In the genomic region with DNA sequence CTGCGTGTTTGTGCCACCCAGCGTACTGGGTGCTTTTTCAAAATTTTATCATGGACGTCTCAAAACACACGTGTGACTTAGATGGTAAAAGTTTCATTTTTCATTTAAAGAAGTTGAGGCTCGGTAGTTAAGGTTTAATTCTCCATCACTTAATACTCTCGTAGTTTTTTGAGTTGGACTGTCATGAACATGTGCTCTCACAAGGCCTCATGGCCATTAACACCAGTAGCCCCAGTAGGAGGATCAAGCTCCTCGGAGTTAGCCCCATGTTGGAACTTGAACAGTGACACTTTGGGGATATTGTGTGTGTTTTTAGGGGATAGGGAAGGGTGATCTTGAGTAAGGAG, we compare ENCODE assay signal across 8 cellular contexts. TPM values are rescaled to one million over a fixed set of nuclear protein-coding genes. Genes with fewer than 3 reads are reported as not detected.
A peak's percentile ranks its signal among the peaks of the same experiment; 100 is the strongest.
DNase-seq lines count a peak whose midpoint lies in the region; ATAC-seq and TF ChIP-seq lines count a peak whose summit lies in the region.

No MANE protein-coding gene starts in this region.

- H3K4me3 ChIP-seq in heart left ventricle (peak overlapping the region; percentile 56 to 89 (median 76)), astrocyte of the cerebellum (ENCODE audit: low read depth, low read length) (peak overlapping the region; percentile 79), urinary bladder (ENCODE audit: low read depth, low read length) (peak overlapping the region; percentile 54)

- no peaks in the 10 kb centered on the region for H3K36me3 ChIP-seq in heart left ventricle
- no peaks in the 10 kb centered on the region for H3K36me3 ChIP-seq in urinary bladder (ENCODE audit: insufficient read depth)

- no peaks in the 10 kb centered on the region for H3K27me3 ChIP-seq in heart left ventricle

- no peak for DNase-seq in heart left ventricle
- DNase-seq in Right ventricle myocardium inferior (ENCODE audit: missing footprints): no peak
- DNase-seq in astrocyte of the cerebellum (ENCODE audit: low read depth): no peak
- peak; percentile 30 for DNase-seq in medulla oblongata (ENCODE audit: extremely low spot score)
- DNase-seq in KG1 (lab: John Stamatoyannopoulos, UW): no peak
- no peak for DNase-seq in OCI-M2 (lab: John Stamatoyannopoulos, UW; ENCODE audit: unreplicated experiment)

- H3K27ac ChIP-seq in heart left ventricle: peak overlapping the region in 11 of 12 donors; percentile 60 to 92 (median 87)
- peak overlapping the region; percentile 86 for H3K27ac ChIP-seq in urinary bladder (ENCODE audit: low read depth)

- in situ Hi-C loops in astrocyte of the cerebellum (cut with HindIII; ENCODE audit: low sequenced_read_pairs): no loop called here

- H3K9me3 ChIP-seq in heart left ventricle: no peaks in the 10 kb centered on the region

- intact Hi-C loops in heart left ventricle (cut with DNase I): loop anchor here in 9 of 10 donors (1.0 to 5.0 kb wide), 4 partner anchors 33 to 87 kb away; no protein-coding TSS in a partner anchor
- intact Hi-C loops in Right ventricle myocardium inferior (cut with DNase I): loop anchor here (5.0 kb wide), 2 partner anchors 48 to 87 kb away; no protein-coding TSS in a partner anchor

- ATAC-seq in heart left ventricle: no peak
- ATAC-seq in Right ventricle myocardium inferior: no peak
- ATAC-seq in HG03045 (IDR thresholded peaks at IDR 0.05; ENCODE audit: unreplicated experiment): no peak

- no peak for TF ChIP-seq POLR2A in heart left ventricle (IDR thresholded peaks at IDR 0.05)

- 22 to 30% (median 28%) methylated on average over 7 of the region's 7 CpGs for WGBS in heart left ventricle, 4 donors
- 28% methylated on average over 7 of the region's 7 CpGs for WGBS in urinary bladder

- TF ChIP-seq CTCF in heart left ventricle (IDR thresholded peaks at IDR 0.05) (no peak), astrocyte of the cerebellum (IDR thresholded peaks at IDR 0.05; ENCODE audit: low read depth, low read length, missing control alignments) (no peak)

- H3K4me1 ChIP-seq in heart left ventricle (peaks cover 0 to 19% (median 7%) of the 10 kb centered on the region in 12 donors), urinary bladder (ENCODE audit: insufficient read depth) (no peaks in the 10 kb centered on the region)

RNA-seq across cellular contexts. Expression of a gene that starts 15.3 kb away (rescaled TPM):
- total RNA-seq in heart left ventricle: under 1 TPM in 7 of 9 donors, not detected in 2; 0.12 to 0.71 (median 0.53) TPM
- under 1 TPM; 0.10 to 0.23 TPM for polyA plus RNA-seq in heart left ventricle
- total RNA-seq in Right ventricle myocardium inferior: 0.38 TPM
- 0.26 TPM for total RNA-seq in urinary bladder
- 0.54 TPM for polyA plus RNA-seq in urinary bladder

RNA-seq across cellular contexts. Expression of a gene that starts 50.6 kb away (rescaled TPM):
- 100 to 1,000 TPM in 8 of 9 donors, 10 to 100 TPM in 1; 60.9 to 352 (median 274) TPM for total RNA-seq in heart left ventricle
- polyA plus RNA-seq in heart left ventricle: 100 to 1,000 TPM; 103 to 281 TPM
- total RNA-seq in Right ventricle myocardium inferior: 218 TPM
- 128 TPM for total RNA-seq in urinary bladder
- polyA plus RNA-seq in urinary bladder: 248 TPM
